Comparison of ENCODE assay signal across 16 cellular contexts in genomic region chr11:110827276-110827675, GRCh38.
DNase-seq lines count a peak whose midpoint lies in the region; ATAC-seq, FAIRE-seq and TF ChIP-seq lines count a peak whose summit lies in the region.
"Had no signal": no experiment of that assay in that cellular context is flagged by ENCODE, and none has a peak within 500 bp of the region (broad histone marks: within the 10 kb centered on the region; RNA-seq: fewer than 3 reads in every experiment).

No MANE protein-coding gene starts in this region.

- no peak for FAIRE-seq in H1 (lab: Jason Lieb, UNC)
- FAIRE-seq: G401.6, GM12892, H54 had no signal

- no peaks in the 10 kb centered on the region; the same call in 1 of the 2 replicates for H3K23me2 ChIP-seq in H1 (ENCODE audit: low read depth, low read length)

- POLR2A ChIA-PET in IMR-90 (lab: Charles Lee; ENCODE audit: unreplicated experiment): no interaction called here
- POLR2A ChIA-PET in H1 (lab: Charles Lee; ENCODE audit: partially characterized antibody): no interaction called here

- no peak overlapping the region for H3K4ac ChIP-seq in IMR-90 (ENCODE audit: low read depth, low read length)
- H3K4ac ChIP-seq in H1 (replicated peaks; ENCODE audit: insufficient read length, low read depth, low read length): no peak overlapping the region
- H3K4ac ChIP-seq in mesendoderm (ENCODE audit: low read depth, low read length): no peak overlapping the region

- TF ChIP-seq CTCF in IMR-90 (conservative IDR thresholded peaks at IDR 0.05; ENCODE audit: low read depth, low read length) (no peak), H1 (IDR thresholded peaks at IDR 0.05; ENCODE audit: control extremely low read depth in 1 of 3, insufficient read depth in 1 of 3, low read depth in 1 of 3, low read length in 3 of 3) (peak in 1 of 3 experiments; percentile 31; a peak in 2 of 4 replicates)

- no peak overlapping the region for H2BK15ac ChIP-seq in IMR-90 (ENCODE audit: low read depth, low read length)
- H2BK15ac ChIP-seq in H1 (ENCODE audit: low read length): no peak overlapping the region
- H2BK15ac ChIP-seq in mesendoderm (replicated peaks; ENCODE audit: low read depth): no peak overlapping the region

- H3K14ac ChIP-seq in IMR-90 (replicated peaks; ENCODE audit: low read depth, low read length): 0 out of 2 replicates have a peak overlapping the region, but pooled peaks have one; percentile 55
- no peak overlapping the region for H3K14ac ChIP-seq in H1 (ENCODE audit: insufficient read length)

- ATAC-seq in IMR-90 (ENCODE audit: low read depth) (no peak), GM21526 (IDR thresholded peaks at IDR 0.05; ENCODE audit: low FRiP score, unreplicated experiment) (no peak), GM19397 (IDR thresholded peaks at IDR 0.05; ENCODE audit: unreplicated experiment) (no peak), GM21723 (IDR thresholded peaks at IDR 0.05; ENCODE audit: unreplicated experiment) (no peak)

- H3K4me3 ChIP-seq in IMR-90 (ENCODE audit: insufficient read depth, low read depth, low read length) (no peak overlapping the region), H1 (ENCODE audit: extremely low read depth in 1 of 4, insufficient read depth in 2 of 4, low read depth in 3 of 4, low read length in 4 of 4) (no peak overlapping the region), mesendoderm (ENCODE audit: low read length) (no peak overlapping the region)
- H3K4me3 ChIP-seq: GM23248 had no signal

- H2BK12ac ChIP-seq in H1 (ENCODE audit: low read depth, low read length): no peak overlapping the region

- H3K79me1 ChIP-seq in IMR-90 (ENCODE audit: low read depth in 1 of 2, low read length in 2 of 2) (no peaks in the 10 kb centered on the region), H1 (ENCODE audit: low read depth, low read length) (no peaks in the 10 kb centered on the region), mesendoderm (ENCODE audit: low read length) (no peaks in the 10 kb centered on the region)

- H4K20me1 ChIP-seq in IMR-90 (ENCODE audit: insufficient read depth, low read length) (no peaks in the 10 kb centered on the region), H1 (replicated peaks in 1 of 2; ENCODE audit: control insufficient read depth in 1 of 2, insufficient read depth in 2 of 2, low read length in 2 of 2) (no peaks in the 10 kb centered on the region)

- TF ChIP-seq POLR2A in IMR-90 (IDR thresholded peaks at IDR 0.05; ENCODE audit: low read depth, low read length): no peak
- no peak for TF ChIP-seq POLR2A in H1 (IDR thresholded peaks at IDR 0.05; ENCODE audit: control extremely low read depth in 1 of 2, low read depth in 2 of 2, low read length in 2 of 2)

- H3K27me3 ChIP-seq in IMR-90 (ENCODE audit: control insufficient read depth, insufficient read depth, low read length) (no peaks in the 10 kb centered on the region), H1 (replicated peaks in 1 of 4; ENCODE audit: control insufficient read depth in 3 of 4, extremely low read depth in 1 of 4, insufficient read depth in 3 of 4, low read length in 3 of 4) (no peaks in the 10 kb centered on the region), mesendoderm (ENCODE audit: insufficient read depth, low read length, poor library complexity) (no peaks in the 10 kb centered on the region)

- H4K91ac ChIP-seq in IMR-90 (ENCODE audit: insufficient read depth, low read depth, low read length) (no peak overlapping the region), H1 (replicated peaks; ENCODE audit: insufficient read length, low read length) (no peak overlapping the region)

- H2BK20ac ChIP-seq in IMR-90 (ENCODE audit: low read depth, low read length) (0 out of 2 replicates have a peak overlapping the region, but pooled peaks have one; percentile 18), H1 (ENCODE audit: low read length) (no peak overlapping the region)

- H3K4me2 ChIP-seq in IMR-90 (ENCODE audit: low read depth, low read length) (no peak overlapping the region), H1 (ENCODE audit: insufficient read depth in 1 of 2, low read depth in 2 of 2, low read length in 2 of 2) (no peak overlapping the region), mesendoderm (ENCODE audit: low read length) (no peak overlapping the region)

- no CpG with 5 or more reads among the region's 1 CpG for WGBS in IMR-90 (ENCODE audit: extremely low coverage in 2 of 2, insufficient read length in 1 of 2), 2 experiments
- 100% methylated on average over 1 of the region's 1 CpG; no CpG with 5 or more reads in 1 of the 2 experiments for WGBS in H1 (ENCODE audit: extremely low coverage in 1 of 2, insufficient coverage in 1 of 2, insufficient read length in 1 of 2, insufficient replicate concordance in 2 of 2, low coverage in 1 of 2, low lambda C conversion rate in 2 of 2, missing lambda C conversion rate in 1 of 2), 2 experiments
- WGBS in mesendoderm (ENCODE audit: extremely low coverage, insufficient coverage, low lambda C conversion rate): no CpG with 5 or more reads among the region's 1 CpG

- peaks cover 10% of the 10 kb centered on the region; the same call in 1 of the 2 replicates for H3K9me1 ChIP-seq in IMR-90 (ENCODE audit: insufficient read depth, low read length)

- in situ Hi-C loops in IMR-90 (cut with MboI; ENCODE audit: low sequenced_read_pairs): no loop called here

- H4K5ac ChIP-seq in IMR-90 (ENCODE audit: low read depth, low read length): no peak overlapping the region
- no peak overlapping the region for H4K5ac ChIP-seq in H1 (ENCODE audit: insufficient read length, low read depth, low read length)
- H4K5ac ChIP-seq in mesendoderm (ENCODE audit: low read length): no peak overlapping the region

- H2AK5ac ChIP-seq in IMR-90 (ENCODE audit: low read depth, low read length) (no peak overlapping the region), H1 (ENCODE audit: low read depth, low read length) (no peak overlapping the region), mesendoderm (ENCODE audit: low read length) (no peak overlapping the region)

- H3K4me1 ChIP-seq in IMR-90 (ENCODE audit: control insufficient read depth, insufficient read depth, low read length): peaks cover 1% of the 10 kb centered on the region; the same call in 1 of the 2 replicates
- H3K4me1 ChIP-seq in H1 (replicated peaks in 1 of 4; ENCODE audit: control insufficient read depth in 3 of 4, insufficient read depth in 4 of 4, low read length in 3 of 4): peaks cover 0 to 3% (median 0%) of the 10 kb centered on the region in 4 experiments; a peak in 1 of 7 replicates
- H3K4me1 ChIP-seq in mesendoderm (ENCODE audit: control insufficient read depth, low read depth, low read length): no peaks in the 10 kb centered on the region
- H3K4me1 ChIP-seq: Caco-2 had no signal

- BruUV-seq in IMR-90 (replicated peaks; lab: Mats Ljungman, UMichigan): no TSS peak

- CTCF ChIA-PET in IMR-90 (lab: Yijun Ruan, JAX) (no interaction called here), H1 (lab: Charles Lee; ENCODE audit: partially characterized antibody) (interaction anchor here (1.3 kb wide), 1 partner anchor 9 kb away, joined by 5 read pairs; no protein-coding TSS in a partner anchor)

- H2BK120ac ChIP-seq in IMR-90 (ENCODE audit: low read depth, low read length) (peak overlapping the region; percentile 22; the same call in 1 of the 2 replicates), H1 (replicated peaks; ENCODE audit: low read depth, low read length) (no peak overlapping the region), mesendoderm (ENCODE audit: low read depth, low read length) (no peak overlapping the region)

- H2AK9ac ChIP-seq in IMR-90 (replicated peaks; ENCODE audit: low read depth, low read length, poor library complexity): no peak overlapping the region

- H2BK5ac ChIP-seq in IMR-90 (ENCODE audit: low read depth, low read length, poor library complexity, severe bottlenecking): no peak overlapping the region
- no peak overlapping the region for H2BK5ac ChIP-seq in H1 (ENCODE audit: low read depth, low read length)
- no peak overlapping the region for H2BK5ac ChIP-seq in mesendoderm (ENCODE audit: low read length)

- no peaks in the 10 kb centered on the region for H3K79me2 ChIP-seq in H1 (ENCODE audit: control insufficient read depth in 1 of 2, insufficient read depth in 2 of 2, low read length in 2 of 2)
- no peaks in the 10 kb centered on the region for H3K79me2 ChIP-seq in mesendoderm (ENCODE audit: control insufficient read depth, insufficient read depth, low read length)

- H3K9me3 ChIP-seq in IMR-90 (ENCODE audit: control insufficient read depth, insufficient read depth, low read length) (no peaks in the 10 kb centered on the region), H1 (ENCODE audit: insufficient read depth in 2 of 2, low read depth in 1 of 2, low read length in 1 of 2) (no peaks in the 10 kb centered on the region)

- DNase-seq in IMR-90 (no peak), H1 (ENCODE audit: low read depth in 1 of 2, low spot score in 2 of 2) (no peak), mesendoderm (peak; percentile 17)
- DNase-seq: C1 segment of cervical spinal cord; Caco-2; CD4-positive, alpha-beta memory T cell; DMS153; DND-41; GM23248; HCEC 1CT had no signal

- no peak overlapping the region for H3K23ac ChIP-seq in IMR-90 (ENCODE audit: low read depth, low read length)
- no peak overlapping the region for H3K23ac ChIP-seq in H1 (ENCODE audit: insufficient read length)
- H3K23ac ChIP-seq in mesendoderm (ENCODE audit: low read length): no peak overlapping the region

- TF ChIP-seq EP300 in H1 (IDR thresholded peaks at IDR 0.05; ENCODE audit: borderline replicate concordance in 1 of 2, low read depth in 2 of 2, low read length in 2 of 2): no peak

- no peaks in the 10 kb centered on the region for H3K36me3 ChIP-seq in IMR-90 (ENCODE audit: control insufficient read depth, insufficient read depth, low read length)
- H3K36me3 ChIP-seq in H1 (ENCODE audit: control insufficient read depth in 2 of 4, insufficient read depth in 4 of 4, low read length in 3 of 4): no peaks in the 10 kb centered on the region
- H3K36me3 ChIP-seq in mesendoderm (ENCODE audit: control insufficient read depth, insufficient read depth, low read length): no peaks in the 10 kb centered on the region

- dilution Hi-C loops in IMR-90 (cut with HindIII; ENCODE audit: low sequenced_read_pairs, unreplicated experiment): no loop called here

- TF ChIP-seq RAD21 in IMR-90 (IDR thresholded peaks at IDR 0.05; ENCODE audit: low read length) (no peak), H1 (IDR thresholded peaks at IDR 0.05 in 1 of 2, conservative IDR thresholded peaks at IDR 0.05 in 1 of 2; ENCODE audit: low read depth in 2 of 2, low read length in 2 of 2) (peak; percentile 40 to 54; a peak in 3 of 4 replicates)

- H3K9ac ChIP-seq in IMR-90 (ENCODE audit: low read depth, low read length) (no peak overlapping the region), H1 (replicated peaks in 1 of 4; ENCODE audit: extremely low read depth in 1 of 4, low read depth in 3 of 4, low read length in 3 of 4) (no peak overlapping the region), mesendoderm (ENCODE audit: low read length) (no peak overlapping the region)
- H3K9ac ChIP-seq: GM23248 had no signal

- H4K8ac ChIP-seq in IMR-90 (ENCODE audit: low read depth in 2 of 2, low read length in 2 of 2): no peak overlapping the region
- no peak overlapping the region for H4K8ac ChIP-seq in H1 (ENCODE audit: extremely low read depth, insufficient read depth, low read length)
- H4K8ac ChIP-seq in mesendoderm (ENCODE audit: low read depth, low read length): no peak overlapping the region

- intact Hi-C loops in IMR-90 (cut with micrococcal nuclease): no loop called here

- H3K18ac ChIP-seq in IMR-90 (ENCODE audit: low read depth, low read length) (no peak overlapping the region), H1 (ENCODE audit: extremely low read depth, low read length) (no peak overlapping the region), mesendoderm (ENCODE audit: low read length) (no peak overlapping the region)

- H3K27ac ChIP-seq in IMR-90 (ENCODE audit: insufficient read depth, low read length): no peak overlapping the region
- no peak overlapping the region for H3K27ac ChIP-seq in H1 (ENCODE audit: low read depth, low read length)
- H3K27ac ChIP-seq in mesendoderm (ENCODE audit: low read depth, low read length): no peak overlapping the region
- H3K27ac ChIP-seq: GM23248 had no signal

- no peak overlapping the region for H3K56ac ChIP-seq in IMR-90 (ENCODE audit: extremely low read depth, insufficient read depth, low read length)
- H3K56ac ChIP-seq in H1 (replicated peaks; ENCODE audit: insufficient read length, low read depth, low read length): no peak overlapping the region
- H3K56ac ChIP-seq in mesendoderm (ENCODE audit: low read length): no peak overlapping the region

- no peak overlapping the region for H2AFZ ChIP-seq in IMR-90 (replicated peaks; ENCODE audit: low read length, poor library complexity)
- H2AFZ ChIP-seq in H1 (ENCODE audit: low read length): no peak overlapping the region
- H2AFZ ChIP-seq: GM23248 had no signal
